In the genomic region with DNA sequence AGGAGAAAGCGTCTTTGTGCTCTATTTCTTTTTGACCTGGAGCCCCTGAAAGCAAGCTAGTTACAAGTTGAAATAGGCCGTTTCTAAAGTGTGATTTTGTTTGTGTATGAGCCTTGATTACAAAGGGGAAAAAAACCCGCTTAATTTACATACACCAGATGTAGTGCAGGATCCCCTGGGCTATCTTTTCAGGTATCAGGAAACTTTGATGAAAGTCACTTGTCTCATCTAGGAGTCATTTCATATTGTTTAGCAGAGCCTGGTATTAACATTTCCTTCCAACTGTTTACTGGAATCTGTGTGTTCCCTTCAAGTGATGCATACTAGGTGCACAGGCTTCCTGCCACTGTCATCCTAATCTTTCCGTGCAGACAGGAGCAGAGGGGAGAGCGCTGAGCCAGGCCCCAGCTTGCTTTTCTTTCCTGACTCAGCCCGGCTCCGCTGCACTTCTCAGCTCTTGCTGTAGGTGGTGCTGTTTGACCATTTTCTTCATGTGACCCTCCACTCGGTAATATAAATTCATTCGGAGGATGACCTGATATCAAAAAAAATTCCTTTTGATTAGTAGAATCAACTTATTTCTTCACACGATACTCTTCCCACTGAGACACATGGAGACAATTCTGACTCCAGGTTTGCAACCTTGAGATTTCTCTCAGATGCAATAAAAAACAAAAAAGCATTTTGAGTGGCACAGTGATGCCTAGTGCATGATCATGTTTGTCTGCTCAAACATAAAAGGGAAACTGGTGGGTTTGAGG, we compare ENCODE assay signal across 11 cellular contexts. TPM values are rescaled to one million over a fixed set of nuclear protein-coding genes. Genes with fewer than 3 reads are reported as not detected.
DNase-seq lines count a peak whose midpoint lies in the region; ATAC-seq and TF ChIP-seq lines count a peak whose summit lies in the region.
"Not testable (repeated sequence)": the region's sequence is repeated elsewhere in the genome, so short reads cannot be mapped to it uniquely, and the experiment has no call there.
"Had no signal": no experiment of that assay in that cellular context is flagged by ENCODE, and none has a peak within 500 bp of the region (broad histone marks: within the 10 kb centered on the region; RNA-seq: fewer than 3 reads in every experiment).

No MANE protein-coding gene starts in this region.

- H3K4me3 ChIP-seq in RWPE2 (ENCODE audit: severe bottlenecking); left lung: not testable (repeated sequence)

- peak overlapping the region in 4 of 5 experiments; percentile 51 to 71 (median 56) for H3K4me3 Mint-ChIP-seq in brain

- not testable (repeated sequence) for H3K9me3 ChIP-seq in RWPE2 (ENCODE audit: severe bottlenecking); left lung

- H3K36me3 ChIP-seq in RWPE2 (ENCODE audit: low read depth); left lung: not testable (repeated sequence)

- not testable (repeated sequence) for H3K4me1 Mint-ChIP-seq in brain

- TF ChIP-seq CTCF in RWPE2 (IDR thresholded peaks at IDR 0.05; ENCODE audit: poor library complexity, severe bottlenecking): peak; percentile 52
- TF ChIP-seq CTCF in brain (conservative IDR thresholded peaks at IDR 0.05): peak; percentile 39 to 54
- TF ChIP-seq CTCF in left lung (IDR thresholded peaks at IDR 0.05): peak in 1 of 2 donors; percentile 41

- not testable (repeated sequence) for H3K9me3 Mint-ChIP-seq in brain

- H3K27me3 ChIP-seq in RWPE2 (ENCODE audit: insufficient read depth, poor library complexity, severe bottlenecking); left lung: not testable (repeated sequence)

- intact Hi-C loops in left lung (cut with DNase I): not testable (repeated sequence)

- peaks cover 12% of the 10 kb centered on the region for H3K27me3 Mint-ChIP-seq in brain

- H3K27ac ChIP-seq in RWPE2 (ENCODE audit: poor library complexity, severe bottlenecking); left lung: not testable (repeated sequence)

- ATAC-seq in GM18498 (IDR thresholded peaks at IDR 0.05; ENCODE audit: unreplicated experiment) (peak; percentile 92), GM19455 (IDR thresholded peaks at IDR 0.05; ENCODE audit: unreplicated experiment) (peak; percentile 73), HG02623 (IDR thresholded peaks at IDR 0.05; ENCODE audit: unreplicated experiment) (peak; percentile 78), HG03196 (IDR thresholded peaks at IDR 0.05; ENCODE audit: unreplicated experiment) (peak; percentile 74), RWPE2 (ENCODE audit: low read depth) (peak; percentile 81), left lung (peak; percentile 99)

- not testable (repeated sequence) for H3K36me3 Mint-ChIP-seq in brain

- not testable (repeated sequence) for DNase-seq in RWPE2 (ENCODE audit: low spot score); left lung
- peak; percentile 8 for DNase-seq in retina

- H3K4me1 ChIP-seq in RWPE2 (ENCODE audit: insufficient read depth, poor library complexity, severe bottlenecking); left lung: not testable (repeated sequence)

- H3K27ac Mint-ChIP-seq in brain: not testable (repeated sequence)

RNA-seq across cellular contexts. Expression of a gene that starts 14.0 kb away (rescaled TPM):
- 2.4 TPM for polyA plus RNA-seq in brain (ENCODE audit: insufficient read depth, low read depth, low replicate concordance)
- 10 to 100 TPM; 12.7 to 21.7 TPM for total RNA-seq in left lung

RNA-seq across cellular contexts. Expression of a gene that starts 39.8 kb away (rescaled TPM):
- polyA plus RNA-seq in brain (ENCODE audit: insufficient read depth, low read depth, low replicate concordance): not detected
- not detected for total RNA-seq in left lung
- total RNA-seq: fibroblast of villous mesenchyme, prostate gland had no signal
- polyA plus RNA-seq: AG04450 had no signal
